In genomic region chr11:57406337-57406904, GRCh38 we compare ENCODE assay signal across 9 cellular contexts. TPM values are rescaled to one million over a fixed set of nuclear protein-coding genes. Genes with fewer than 3 reads are reported as not detected.
A peak's percentile ranks its signal among the peaks of the same experiment; 100 is the strongest.
DNase-seq lines count a peak whose midpoint lies in the region; ATAC-seq, FAIRE-seq and TF ChIP-seq lines count a peak whose summit lies in the region.
"Had no signal": no experiment of that assay in that cellular context is flagged by ENCODE, and none has a peak within 500 bp of the region (broad histone marks: within the 10 kb centered on the region; RNA-seq: fewer than 3 reads in every experiment).

No MANE protein-coding gene starts in this region.

- H3K4me3 ChIP-seq in NB4 (ENCODE audit: low read depth, low read length) (no peak overlapping the region), WERI-Rb-1 (ENCODE audit: low read depth, low read length) (no peak overlapping the region)

- H3K27ac ChIP-seq in WERI-Rb-1, result no peak overlapping the region

- DNase-seq in H54 (ENCODE audit: insufficient read length, low spot score) (peak; percentile 37), NB4 (ENCODE audit: low read depth) (peak; percentile 79), dermis microvascular lymphatic vessel endothelial cell (ENCODE audit: low read depth in 2 of 2) (peak; percentile 26 to 85), HTR-8/SVneo (ENCODE audit: insufficient read length, low spot score) (no peak), NCI-H1092 treated with DMSO at 0.1 percent for 48 hours (lab: John Stamatoyannopoulos, UW) (no peak), WERI-Rb-1 (no peak)
- peak; percentile 16 to 26 (median 23) for DNase-seq in stimulated activated CD4-positive, alpha-beta T cell treated with anti-CD3 and anti-CD28 coated beads, TNF-alpha, amount 100 ng/mL, for 48 hours (ENCODE audit: low read depth in 3 of 3)

- FAIRE-seq in H54 (lab: Jason Lieb, UNC) (no peak), HTR-8/SVneo (lab: Jason Lieb, UNC) (no peak)

- no peak for TF ChIP-seq POLR2A in H54 (IDR thresholded peaks at IDR 0.05; ENCODE audit: low read depth, low read length)
- TF ChIP-seq POLR2A in NB4 (IDR thresholded peaks at IDR 0.05; ENCODE audit: extremely low read depth, insufficient read length), result no peak

- H3K36me3 ChIP-seq in WERI-Rb-1, result no peaks in the 10 kb centered on the region

- no peaks in the 10 kb centered on the region for H3K9me3 ChIP-seq in WERI-Rb-1 (ENCODE audit: severe bottlenecking)

- ATAC-seq in GM18508 (IDR thresholded peaks at IDR 0.05; ENCODE audit: insufficient read depth, unreplicated experiment), result peak; percentile 89

- no peak for TF ChIP-seq CTCF in NB4 (IDR thresholded peaks at IDR 0.05; ENCODE audit: low read depth, low read length)
- TF ChIP-seq CTCF in WERI-Rb-1 (IDR thresholded peaks at IDR 0.05; ENCODE audit: low read depth, low read length), result no peak

- peaks cover 34% of the 10 kb centered on the region for H3K27me3 ChIP-seq in WERI-Rb-1 (ENCODE audit: insufficient read depth, low read depth, severe bottlenecking)

RNA-seq across cellular contexts. Expression of gene PRG2, which starts 16.0 kb away (rescaled TPM):
- under 0.01 TPM in 1 of 2 replicates, not detected in the other for total RNA-seq in dermis microvascular lymphatic vessel endothelial cell

RNA-seq across cellular contexts. Expression of gene SLC43A3, which starts 20.5 kb away (rescaled TPM):
- 24.4 and 35.3 TPM in 2 replicates for total RNA-seq in dermis microvascular lymphatic vessel endothelial cell

RNA-seq across cellular contexts. Expression of gene PRG3, which starts 25.5 kb away (rescaled TPM):
- total RNA-seq in dermis microvascular lymphatic vessel endothelial cell, result not detected in 2 replicates
- total RNA-seq: urinary bladder had no signal

RNA-seq across cellular contexts. Expression of gene RTN4RL2, which starts 53.9 kb away (rescaled TPM):
- total RNA-seq in dermis microvascular lymphatic vessel endothelial cell, result 0.13 TPM in 1 of 2 replicates, not detected in the other

Comparison
In these comparisons a context has a peak if more than half of its experiments do, and no peak if none do; other contexts are left out.
1. DNase-seq: peak in H54 (single experiment), NB4 (single experiment), dermis microvascular lymphatic vessel endothelial cell (2 of 2) and stimulated activated CD4-positive, alpha-beta T cell treated with anti-CD3 and anti-CD28 coated beads, TNF-alpha, amount 100 ng/mL, for 48 hours (3 of 3); none in HTR-8/SVneo (single experiment), NCI-H1092 treated with DMSO at 0.1 percent for 48 hours (single experiment) and WERI-Rb-1 (single experiment).